Comparison of ENCODE assay signal across 8 cellular contexts in the genomic region with DNA sequence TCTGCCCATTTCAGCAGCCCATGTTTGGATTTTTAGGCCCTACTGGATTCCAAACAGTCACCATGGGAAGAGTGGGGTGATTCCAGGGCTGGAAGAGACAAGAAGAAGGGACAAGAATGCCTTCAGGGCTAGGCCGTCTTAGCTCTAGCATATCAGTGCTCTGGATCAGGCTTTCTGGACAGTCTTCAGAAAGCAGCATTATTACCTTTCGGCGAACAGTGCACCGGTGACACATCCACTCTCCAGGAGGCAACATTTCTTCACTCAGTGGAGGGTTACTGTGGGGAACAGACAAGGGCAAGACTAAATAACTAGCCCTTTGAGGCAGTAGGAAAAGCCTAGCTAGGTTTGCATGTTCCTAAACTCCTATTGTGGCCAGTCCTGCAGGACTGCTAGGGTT. TPM values are rescaled to one million over a fixed set of nuclear protein-coding genes. Genes with fewer than 3 reads are reported as not detected.
A peak's percentile ranks its signal among the peaks of the same experiment; 100 is the strongest.
DNase-seq lines count a peak whose midpoint lies in the region; ATAC-seq lines count a peak whose summit lies in the region.

No MANE protein-coding gene starts in this region.

- H3K4me3 Mint-ChIP-seq in activated CD4-positive, alpha-beta T cell treated with anti-CD3 and anti-CD28 coated beads, Interleukin-2, amount 10 ng/mL, durations not matched to agents 24 days and 14 days = peak overlapping the region; percentile 54
- peak overlapping the region; percentile 55 for H3K4me3 Mint-ChIP-seq in activated T-helper 17 cell treated with anti-CD3 and anti-CD28 coated beads, Interleukin-2, amount 50 U/mL, for 72 hours
- H3K4me3 Mint-ChIP-seq in stimulated activated memory B cell treated with anti-CD40 and anti-IgM and Interleukin-4, amounts not matched to agents 10 μg/mL and 1 μg/mL and 100 μg/mL, for 72 hours = no peak overlapping the region

- H3K4me1 Mint-ChIP-seq in activated CD4-positive, alpha-beta T cell treated with anti-CD3 and anti-CD28 coated beads, Interleukin-2, amount 10 ng/mL, durations not matched to agents 24 days and 14 days = peaks cover 52% of the 10 kb centered on the region
- H3K4me1 Mint-ChIP-seq in activated T-helper 17 cell treated with anti-CD3 and anti-CD28 coated beads, Interleukin-2, amount 50 U/mL, for 72 hours = peaks cover 52% of the 10 kb centered on the region
- H3K4me1 Mint-ChIP-seq in stimulated activated memory B cell treated with anti-CD40 and anti-IgM and Interleukin-4, amounts not matched to agents 10 μg/mL and 1 μg/mL and 100 μg/mL, for 72 hours = peaks cover 46% of the 10 kb centered on the region

- peaks cover 72% of the 10 kb centered on the region for H3K36me3 Mint-ChIP-seq in activated CD4-positive, alpha-beta T cell treated with anti-CD3 and anti-CD28 coated beads, Interleukin-2, amount 10 ng/mL, durations not matched to agents 24 days and 14 days (ENCODE audit: low read depth)
- peaks cover 82% of the 10 kb centered on the region for H3K36me3 Mint-ChIP-seq in activated T-helper 17 cell treated with anti-CD3 and anti-CD28 coated beads, Interleukin-2, amount 50 U/mL, for 72 hours (ENCODE audit: low read depth)
- peaks cover 63% of the 10 kb centered on the region for H3K36me3 Mint-ChIP-seq in stimulated activated memory B cell treated with anti-CD40 and anti-IgM and Interleukin-4, amounts not matched to agents 10 μg/mL and 1 μg/mL and 100 μg/mL, for 72 hours

- intact Hi-C loops in activated CD4-positive, alpha-beta T cell treated with anti-CD3 and anti-CD28 coated beads, Interleukin-2, amount 10 ng/mL, durations not matched to agents 24 days and 14 days (cut with micrococcal nuclease) = loop anchor here (1.0 to 2.0 kb wide), 3 partner anchors 23 to 198 kb away; a partner anchor contains a TSS

- no peak for ATAC-seq in activated T-helper 17 cell treated with anti-CD3 and anti-CD28 coated beads, Interleukin-2, amount 50 U/mL, for 72 hours (replicated peaks)
- no peak for ATAC-seq in stimulated activated memory B cell treated with anti-CD40 and anti-IgM and Interleukin-4, amounts not matched to agents 10 μg/mL and 1 μg/mL and 100 μg/mL, for 72 hours

- peak overlapping the region; percentile 93 for H3K27ac Mint-ChIP-seq in activated CD4-positive, alpha-beta T cell treated with anti-CD3 and anti-CD28 coated beads, Interleukin-2, amount 10 ng/mL, durations not matched to agents 24 days and 14 days
- H3K27ac Mint-ChIP-seq in activated T-helper 17 cell treated with anti-CD3 and anti-CD28 coated beads, Interleukin-2, amount 50 U/mL, for 72 hours = peak overlapping the region; percentile 81
- H3K27ac Mint-ChIP-seq in stimulated activated memory B cell treated with anti-CD40 and anti-IgM and Interleukin-4, amounts not matched to agents 10 μg/mL and 1 μg/mL and 100 μg/mL, for 72 hours = peak overlapping the region; percentile 36

- DNase-seq in activated CD4-positive, alpha-beta T cell treated with anti-CD3 and anti-CD28 coated beads, Interleukin-2, amount 10 ng/mL, durations not matched to agents 24 days and 14 days = no peak
- DNase-seq in activated CD4-positive, alpha-beta T cell treated with anti-CD3 and anti-CD28 coated beads, Interleukin-2, amount 50 U/mL, for 4 hours = no peak
- DNase-seq in iris pigment epithelial cell (ENCODE audit: low read depth) (peak; percentile 63), putamen (ENCODE audit: low spot score) (no peak), NCI-H2081 treated with DMSO at 0.1 percent for 48 hours (lab: John Stamatoyannopoulos, UW) (no peak), AG08395 (ENCODE audit: low spot score) (no peak)

- no peaks in the 10 kb centered on the region for H3K27me3 Mint-ChIP-seq in activated CD4-positive, alpha-beta T cell treated with anti-CD3 and anti-CD28 coated beads, Interleukin-2, amount 10 ng/mL, durations not matched to agents 24 days and 14 days
- no peaks in the 10 kb centered on the region for H3K27me3 Mint-ChIP-seq in activated T-helper 17 cell treated with anti-CD3 and anti-CD28 coated beads, Interleukin-2, amount 50 U/mL, for 72 hours
- no peaks in the 10 kb centered on the region for H3K27me3 Mint-ChIP-seq in stimulated activated memory B cell treated with anti-CD40 and anti-IgM and Interleukin-4, amounts not matched to agents 10 μg/mL and 1 μg/mL and 100 μg/mL, for 72 hours

- peaks cover 13% of the 10 kb centered on the region for H3K9me3 Mint-ChIP-seq in activated CD4-positive, alpha-beta T cell treated with anti-CD3 and anti-CD28 coated beads, Interleukin-2, amount 10 ng/mL, durations not matched to agents 24 days and 14 days
- peaks cover 6% of the 10 kb centered on the region for H3K9me3 Mint-ChIP-seq in activated T-helper 17 cell treated with anti-CD3 and anti-CD28 coated beads, Interleukin-2, amount 50 U/mL, for 72 hours
- no peaks in the 10 kb centered on the region for H3K9me3 Mint-ChIP-seq in stimulated activated memory B cell treated with anti-CD40 and anti-IgM and Interleukin-4, amounts not matched to agents 10 μg/mL and 1 μg/mL and 100 μg/mL, for 72 hours

RNA-seq across cellular contexts. Expression of a gene that starts 23.9 kb away (rescaled TPM):
- total RNA-seq in activated CD4-positive, alpha-beta T cell treated with anti-CD3 and anti-CD28 coated beads, Interleukin-2, amount 10 ng/mL, durations not matched to agents 24 days and 14 days = 32.4 and 34.3 TPM in 2 replicates
- 10 to 100 TPM; 24.9 to 82.1 TPM for total RNA-seq in activated T-helper 17 cell treated with anti-CD3 and anti-CD28 coated beads, Interleukin-2, amount 50 U/mL, for 72 hours

RNA-seq across cellular contexts. Expression of a gene that starts 24.5 kb away (rescaled TPM):
- total RNA-seq in activated CD4-positive, alpha-beta T cell treated with anti-CD3 and anti-CD28 coated beads, Interleukin-2, amount 10 ng/mL, durations not matched to agents 24 days and 14 days = 61.1 TPM in 2 replicates
- 10 to 100 TPM; 56.9 to 60.2 TPM for total RNA-seq in activated T-helper 17 cell treated with anti-CD3 and anti-CD28 coated beads, Interleukin-2, amount 50 U/mL, for 72 hours

RNA-seq across cellular contexts. Expression of a gene that starts 29.3 kb away (rescaled TPM):
- total RNA-seq in activated CD4-positive, alpha-beta T cell treated with anti-CD3 and anti-CD28 coated beads, Interleukin-2, amount 10 ng/mL, durations not matched to agents 24 days and 14 days = 109 and 111 TPM in 2 replicates
- 100 to 1,000 TPM in 1 of 2 donors, 10 to 100 TPM in 1; 85.8 to 113 TPM for total RNA-seq in activated T-helper 17 cell treated with anti-CD3 and anti-CD28 coated beads, Interleukin-2, amount 50 U/mL, for 72 hours

Comparison
In these comparisons a context has a peak if more than half of its experiments do, and no peak if none do; other contexts are left out.
1. H3K27ac Mint-ChIP-seq: peak in every context shown above with its lines; median percentile 93 in activated CD4-positive, alpha-beta T cell treated with anti-CD3 and anti-CD28 coated beads, Interleukin-2, amount 10 ng/mL, durations not matched to agents 24 days and 14 days; 81 in activated T-helper 17 cell treated with anti-CD3 and anti-CD28 coated beads, Interleukin-2, amount 50 U/mL, for 72 hours; 36 in stimulated activated memory B cell treated with anti-CD40 and anti-IgM and Interleukin-4, amounts not matched to agents 10 μg/mL and 1 μg/mL and 100 μg/mL, for 72 hours.